Comparison of ENCODE assay signal across 22 cellular contexts in the genomic region with DNA sequence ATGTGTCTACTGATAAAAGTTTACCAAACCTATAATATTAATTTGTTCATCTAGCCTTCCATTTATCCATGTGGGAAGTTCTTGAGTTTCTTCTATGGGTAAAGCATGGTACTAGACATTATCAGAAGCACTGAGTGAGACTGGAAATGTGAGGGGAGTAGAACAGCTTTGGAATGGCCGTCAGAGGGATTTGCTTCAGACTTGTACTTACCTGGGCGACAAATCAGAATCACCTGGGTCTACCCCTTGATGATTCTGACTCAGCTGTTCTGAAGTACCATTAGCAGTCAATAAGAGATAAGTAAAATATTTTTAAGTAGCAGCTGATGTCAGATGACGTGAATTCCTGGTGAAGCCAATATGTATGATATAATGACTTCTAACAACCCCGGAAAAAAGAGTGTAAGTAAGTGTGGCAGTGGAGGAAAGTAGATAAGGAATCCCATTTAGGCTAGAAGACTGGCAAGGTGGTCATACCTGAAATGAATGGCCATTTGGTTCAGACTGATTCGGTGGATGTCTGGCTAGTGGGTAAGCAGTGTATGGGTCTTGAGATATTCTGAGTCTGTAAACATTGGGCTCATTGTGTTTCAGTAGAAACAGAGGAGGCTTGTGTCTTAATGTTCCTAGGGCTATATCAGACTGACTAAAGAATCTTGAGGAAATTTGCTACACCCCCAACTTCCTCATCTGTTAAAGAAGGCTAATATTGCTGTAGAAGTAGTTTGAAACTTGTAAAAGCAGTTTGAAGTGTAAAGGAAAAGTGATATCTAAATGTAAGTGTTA.
"Had no signal": no experiment of that assay in that cellular context is flagged by ENCODE, and none has a peak within 500 bp of the region (broad histone marks: within the 10 kb centered on the region; RNA-seq: fewer than 3 reads in every experiment).

No MANE protein-coding gene starts in this region.

- H3K9me3 ChIP-seq: ovary, prostate gland, tibial nerve had no signal

- H3K36me3 ChIP-seq: left ventricle myocardium inferior, ovary, prostate gland, tibial nerve, upper lobe of left lung had no signal

- H3K27me3 ChIP-seq: ovary, tibial nerve, upper lobe of left lung had no signal

- H3K4me3 ChIP-seq: left ventricle myocardium inferior, lung, ovary, prostate gland, skin epidermis, tibial nerve, upper lobe of left lung had no signal

- ATAC-seq: left colon; natural killer cell; right cardiac atrium; sciatic nerve; stimulated activated effector memory CD8-positive, alpha-beta T cell treated with anti-CD3 and anti-CD28 coated beads, Interleukin-12 subunit alpha, Interleukin-12 subunit beta, amount 100 ng/mL, for 72 hours; stimulated activated naive CD8-positive, alpha-beta T cell treated with anti-CD3 and anti-CD28 coated beads, Interleukin-15, amount 100 ng/mL, for 72 hours had no signal

- DNase-seq: hippocampal formation; kidney; left colon; left ventricle myocardium inferior; mesendoderm; naive B cell; natural killer cell; nephron progenitor cell; ovary; retina; right cardiac atrium; stimulated activated CD4-positive, alpha-beta T cell treated with anti-CD3 and anti-CD28 coated beads, Interleukin-4, amount 100 ng/mL, for 24 hours; stimulated activated naive CD4-positive, alpha-beta T cell treated with Interleukin-2 at 50 U/mL for 16 hours; stimulated activated naive CD8-positive, alpha-beta T cell treated with anti-CD3 and anti-CD28 coated beads, Interleukin-15, amount 100 ng/mL, for 72 hours; substantia nigra; upper lobe of left lung had no signal

- H3K4me1 ChIP-seq: left ventricle myocardium inferior, prostate gland, tibial nerve, upper lobe of left lung had no signal

- H3K27ac ChIP-seq: left ventricle myocardium inferior, ovary, prostate gland, skin epidermis, tibial nerve, upper lobe of left lung had no signal
